In the genomic region with DNA sequence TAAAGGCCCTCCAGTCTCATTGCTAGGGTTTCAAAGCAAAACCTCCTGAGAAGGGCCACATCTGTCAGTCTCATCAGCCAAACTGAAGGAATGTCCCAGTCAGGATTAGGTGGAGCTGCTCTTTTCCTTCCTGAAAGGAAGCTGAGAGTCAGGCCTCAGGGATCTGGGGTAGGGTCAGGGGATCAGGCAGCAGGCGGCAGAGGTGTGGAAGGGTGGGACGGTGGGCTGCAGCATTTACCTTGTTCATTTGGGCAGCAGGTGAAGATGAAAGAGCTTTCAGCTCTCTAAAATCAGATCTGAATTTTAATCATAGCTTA, we compare ENCODE assay signal across 18 cellular contexts.
"Had no signal": no experiment of that assay in that cellular context is flagged by ENCODE, and none has a peak within 500 bp of the region (broad histone marks: within the 10 kb centered on the region; RNA-seq: fewer than 3 reads in every experiment).

No MANE protein-coding gene starts in this region.

- H3K9me3 Mint-ChIP-seq: activated naive CD8-positive, alpha-beta T cell treated with anti-CD3 and anti-CD28 coated beads, Interleukin-2, amount 50 U/mL, for 24 hours; T-cell had no signal

- H3K27me3 Mint-ChIP-seq: activated naive CD8-positive, alpha-beta T cell treated with anti-CD3 and anti-CD28 coated beads, Interleukin-2, amount 50 U/mL, for 24 hours; central memory CD8-positive, alpha-beta T cell; T-cell had no signal

- H3K4me3 ChIP-seq: colonic mucosa, lung, thoracic aorta, upper lobe of left lung had no signal

- H3K27me3 ChIP-seq: brain microvascular endothelial cell, colonic mucosa, upper lobe of left lung had no signal

- H3K27ac Mint-ChIP-seq: activated naive CD4-positive, alpha-beta T cell treated with anti-CD3 and anti-CD28 coated beads for 36 hours; mesothelial cell of epicardium; nephron had no signal

- H3K4me3 Mint-ChIP-seq: activated naive CD4-positive, alpha-beta T cell treated with anti-CD3 and anti-CD28 coated beads for 36 hours; activated naive CD8-positive, alpha-beta T cell treated with anti-CD3 and anti-CD28 coated beads, Interleukin-2, amount 50 U/mL, for 24 hours; central memory CD8-positive, alpha-beta T cell; immature natural killer cell; mesothelial cell of epicardium; nephron; T-cell had no signal

- H3K9ac ChIP-seq: SK-N-SH had no signal

- DNase-seq: activated CD4-positive, alpha-beta T cell treated with anti-CD3 and anti-CD28 coated beads, Interleukin-2, amount 50 U/mL, for 48 hours; activated naive CD4-positive, alpha-beta T cell treated with anti-CD3 and anti-CD28 coated beads for 36 hours; activated naive CD8-positive, alpha-beta T cell treated with anti-CD3 and anti-CD28 coated beads, Interleukin-2, amount 50 U/mL, for 24 hours; anterior cingulate cortex; brain microvascular endothelial cell; colonic mucosa; immature natural killer cell; occipital lobe; SK-N-SH; stimulated activated CD4-positive, alpha-beta T cell treated with anti-CD3 and anti-CD28 coated beads, Interleukin-12 subunit alpha, Interleukin-12 subunit beta, amount 100 ng/mL, for 4 hours; stimulated activated CD4-positive, alpha-beta T cell treated with anti-CD3 and anti-CD28 coated beads, Interleukin-2, amount 100 ng/mL, for 24 hours; T-cell; upper lobe of left lung had no signal

- H3K27ac ChIP-seq: brain microvascular endothelial cell, colonic mucosa, thoracic aorta had no signal

- H3K36me3 Mint-ChIP-seq: immature natural killer cell, mesothelial cell of epicardium had no signal

- H3K9me3 ChIP-seq: colonic mucosa, SK-N-SH, upper lobe of left lung had no signal

- H3K4me1 ChIP-seq: colonic mucosa had no signal

- H3K4me1 Mint-ChIP-seq: immature natural killer cell, nephron had no signal

- H3K36me3 ChIP-seq: colonic mucosa, thoracic aorta had no signal

- ATAC-seq: activated naive CD8-positive, alpha-beta T cell treated with anti-CD3 and anti-CD28 coated beads, Interleukin-2, amount 50 U/mL, for 24 hours; T-cell had no signal

- H3K4me2 ChIP-seq: SK-N-SH had no signal
